ENCODE assay signal across 8 cellular contexts in genomic region chr2:109331864-109332848, GRCh38.
A peak's percentile ranks its signal among the peaks of the same experiment; 100 is the strongest.
DNase-seq lines count a peak whose midpoint lies in the region; ATAC-seq and TF ChIP-seq lines count a peak whose summit lies in the region.

No MANE protein-coding gene starts in this region.

- H3K27me3 Mint-ChIP-seq in T-helper 1 cell treated with Interleukin-12 subunit alpha and Interleukin-12 subunit beta and Interleukin-4 antibody, amounts not matched to agents 30 μg/mL and 1 μg/mL, for 36 hours (ENCODE audit: low read depth) = peaks cover 44% of the 10 kb centered on the region
- peaks cover 24 to 29% of the 10 kb centered on the region in 2 donors for H3K27me3 Mint-ChIP-seq in effector memory CD8-positive, alpha-beta T cell

- peak overlapping the region; percentile 54 for H3K27ac ChIP-seq in vagina

- H3K36me3 Mint-ChIP-seq in T-helper 1 cell treated with Interleukin-12 subunit alpha and Interleukin-12 subunit beta and Interleukin-4 antibody, amounts not matched to agents 30 μg/mL and 1 μg/mL, for 36 hours (ENCODE audit: low read depth) = no peaks in the 10 kb centered on the region
- no peaks in the 10 kb centered on the region for H3K36me3 Mint-ChIP-seq in effector memory CD8-positive, alpha-beta T cell (ENCODE audit: insufficient read depth)

- no peak for TF ChIP-seq POLR2A in vagina (IDR thresholded peaks at IDR 0.05)

- H3K9me3 Mint-ChIP-seq in T-helper 1 cell treated with Interleukin-12 subunit alpha and Interleukin-12 subunit beta and Interleukin-4 antibody, amounts not matched to agents 30 μg/mL and 1 μg/mL, for 36 hours = no peaks in the 10 kb centered on the region
- H3K9me3 Mint-ChIP-seq in effector memory CD8-positive, alpha-beta T cell = no peaks in the 10 kb centered on the region

- intact Hi-C loops in vagina (cut with DNase I) = loop anchor here (1.0 kb wide), 1 partner anchor 36 kb away; no protein-coding TSS in a partner anchor

- H3K4me3 Mint-ChIP-seq in T-helper 1 cell treated with Interleukin-12 subunit alpha and Interleukin-12 subunit beta and Interleukin-4 antibody, amounts not matched to agents 30 μg/mL and 1 μg/mL, for 36 hours = peak overlapping the region; percentile 72
- peak overlapping the region; percentile 71 to 83 for H3K4me3 Mint-ChIP-seq in effector memory CD8-positive, alpha-beta T cell

- peak; percentile 7 for DNase-seq in activated naive CD4-positive, alpha-beta T cell treated with Interleukin-2 at 50 U/mL for 16 hours
- DNase-seq in activated naive CD4-positive, alpha-beta T cell (lab: John Stamatoyannopoulos, UW) = no peak
- no peak for DNase-seq in effector memory CD8-positive, alpha-beta T cell
- DNase-seq in middle frontal gyrus (ENCODE audit: extremely low spot score, low spot score) = peak; percentile 71
- no peak for DNase-seq in vagina (ENCODE audit: extremely low spot score in 2 of 2)
- no peak for DNase-seq in GM20000 (ENCODE audit: low spot score)

- no peaks in the 10 kb centered on the region for H3K27me3 ChIP-seq in vagina

- H3K4me3 ChIP-seq in vagina = peak overlapping the region; percentile 12 to 14

- TF ChIP-seq CTCF in vagina (IDR thresholded peaks at IDR 0.05) (no peak), GM20000 (IDR thresholded peaks at IDR 0.05; ENCODE audit: extremely low read depth, missing control alignments) (no peak)

- H3K27ac Mint-ChIP-seq in T-helper 1 cell treated with Interleukin-12 subunit alpha and Interleukin-12 subunit beta and Interleukin-4 antibody, amounts not matched to agents 30 μg/mL and 1 μg/mL, for 36 hours = peak overlapping the region; percentile 19
- H3K27ac Mint-ChIP-seq in effector memory CD8-positive, alpha-beta T cell = peak overlapping the region in 1 of 2 donors; percentile 89

- H3K4me1 Mint-ChIP-seq in T-helper 1 cell treated with Interleukin-12 subunit alpha and Interleukin-12 subunit beta and Interleukin-4 antibody, amounts not matched to agents 30 μg/mL and 1 μg/mL, for 36 hours (ENCODE audit: low read depth) = peaks cover 31% of the 10 kb centered on the region
- H3K4me1 Mint-ChIP-seq in effector memory CD8-positive, alpha-beta T cell (ENCODE audit: low read depth in 2 of 2) = peaks cover 13 to 26% of the 10 kb centered on the region in 2 donors

- H3K36me3 ChIP-seq in vagina = no peaks in the 10 kb centered on the region

- H3K4me1 ChIP-seq in vagina = peaks cover 45% of the 10 kb centered on the region

- no peaks in the 10 kb centered on the region for H3K9me3 ChIP-seq in vagina

- peak; percentile 34 for ATAC-seq in HG03469 (IDR thresholded peaks at IDR 0.05; ENCODE audit: unreplicated experiment)
- peak; percentile 39 for ATAC-seq in effector memory CD8-positive, alpha-beta T cell (replicated peaks)

Comparison
In these comparisons a context has a peak if more than half of its experiments do, and no peak if none do; other contexts are left out.
1. DNase-seq: peak in activated naive CD4-positive, alpha-beta T cell treated with Interleukin-2 at 50 U/mL for 16 hours (single experiment) and middle frontal gyrus (single experiment); none in activated naive CD4-positive, alpha-beta T cell (0 of 4), effector memory CD8-positive, alpha-beta T cell (0 of 3), vagina (0 of 2) and GM20000 (single experiment).